ENCODE assay signal across 10 cellular contexts in the genomic region with DNA sequence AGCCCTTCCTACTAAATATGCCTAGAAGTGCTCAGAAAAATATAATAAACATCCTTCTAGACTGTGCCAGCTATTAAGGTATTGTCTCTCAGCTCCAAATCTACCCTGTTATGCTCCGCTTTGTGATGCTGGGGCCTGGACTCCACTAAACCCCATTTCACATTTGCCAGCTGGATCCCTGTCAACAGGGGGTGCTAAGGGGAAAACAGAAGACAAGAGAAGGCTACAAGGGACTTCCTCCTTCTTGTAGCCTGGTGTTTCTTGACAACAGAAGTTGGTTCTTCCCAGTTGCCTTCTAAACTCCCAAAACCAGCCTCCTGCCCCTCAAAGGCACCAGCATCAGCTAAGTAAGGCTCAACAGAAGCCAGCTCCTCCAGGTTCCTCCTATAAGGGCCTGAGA. TPM values are rescaled to one million over a fixed set of nuclear protein-coding genes. Genes with fewer than 3 reads are reported as not detected.
DNase-seq lines count a peak whose midpoint lies in the region; ATAC-seq, FAIRE-seq and TF ChIP-seq lines count a peak whose summit lies in the region.
"Had no signal": no experiment of that assay in that cellular context is flagged by ENCODE, and none has a peak within 500 bp of the region (broad histone marks: within the 10 kb centered on the region; RNA-seq: fewer than 3 reads in every experiment).

No MANE protein-coding gene starts in this region.

- FAIRE-seq in D721Med (lab: Jason Lieb, UNC): no peak

- intact Hi-C loops in activated T-helper 1 cell treated with anti-CD3 and anti-CD28 coated beads, Interleukin-12 subunit alpha, Interleukin-12 subunit beta, Interleukin-2, Interleukin-4 antibody, amounts not matched to agents 30 ng/mL and 10 ng/mL and 1 ng/mL, durations not matched to agents 14 hours and 24 hours and 36 hours (cut with micrococcal nuclease): no loop called here

- H3K27ac Mint-ChIP-seq in activated T-helper 1 cell treated with anti-CD3 and anti-CD28 coated beads, Interleukin-12 subunit alpha, Interleukin-12 subunit beta, Interleukin-2, Interleukin-4 antibody, amounts not matched to agents 30 ng/mL and 10 ng/mL and 1 ng/mL, durations not matched to agents 14 hours and 24 hours and 36 hours: peak overlapping the region; percentile 31
- no peak overlapping the region for H3K27ac Mint-ChIP-seq in activated CD8-positive, alpha-beta memory T cell treated with anti-CD3 and anti-CD28 coated beads, Interleukin-2, amount 10 ng/mL, durations not matched to agents 7 days and 5 days
- H3K27ac Mint-ChIP-seq in naive thymus-derived CD8-positive, alpha-beta T cell: peak overlapping the region in 2 of 10 donors; percentile 49 to 52

- H3K4me1 Mint-ChIP-seq in activated T-helper 1 cell treated with anti-CD3 and anti-CD28 coated beads, Interleukin-12 subunit alpha, Interleukin-12 subunit beta, Interleukin-2, Interleukin-4 antibody, amounts not matched to agents 30 ng/mL and 10 ng/mL and 1 ng/mL, durations not matched to agents 14 hours and 24 hours and 36 hours (ENCODE audit: low read depth): peaks cover 65% of the 10 kb centered on the region
- peaks cover 53% of the 10 kb centered on the region for H3K4me1 Mint-ChIP-seq in activated CD8-positive, alpha-beta memory T cell treated with anti-CD3 and anti-CD28 coated beads, Interleukin-2, amount 10 ng/mL, durations not matched to agents 7 days and 5 days
- peaks cover 15 to 69% (median 27%) of the 10 kb centered on the region in 4 donors for H3K4me1 Mint-ChIP-seq in naive thymus-derived CD8-positive, alpha-beta T cell

- peak; percentile 21 for TF ChIP-seq CTCF in D721Med (IDR thresholded peaks at IDR 0.05; ENCODE audit: insufficient read depth, missing control alignments)

- CTCF ChIA-PET in activated CD8-positive, alpha-beta memory T cell treated with anti-CD3 and anti-CD28 coated beads, Interleukin-2, amount 10 ng/mL, durations not matched to agents 7 days and 5 days (lab: Charles Lee): interaction anchor here (0.8 to 3.2 kb wide), 5 partner anchors 12 to 69 kb away, joined by 3 to 11 read pairs (median 4); no protein-coding TSS in a partner anchor

- H3K9me3 ChIP-seq in HUES64 (ENCODE audit: insufficient read depth, low read depth, low read length) (no peaks in the 10 kb centered on the region), mesodermal cell (ENCODE audit: control insufficient read depth, low read length) (no peaks in the 10 kb centered on the region)

- 78% methylated on average over 1 of the region's 1 CpG for WGBS in HUES64
- WGBS in mesodermal cell (ENCODE audit: insufficient coverage in 2 of 2), 2 experiments: 100% methylated on average over 1 of the region's 1 CpG; no CpG with 5 or more reads in 1 of the 2 experiments

- H3K4me3 Mint-ChIP-seq in activated T-helper 1 cell treated with anti-CD3 and anti-CD28 coated beads, Interleukin-12 subunit alpha, Interleukin-12 subunit beta, Interleukin-2, Interleukin-4 antibody, amounts not matched to agents 30 ng/mL and 10 ng/mL and 1 ng/mL, durations not matched to agents 14 hours and 24 hours and 36 hours: no peak overlapping the region
- no peak overlapping the region for H3K4me3 Mint-ChIP-seq in activated CD8-positive, alpha-beta memory T cell treated with anti-CD3 and anti-CD28 coated beads, Interleukin-2, amount 10 ng/mL, durations not matched to agents 7 days and 5 days
- H3K4me3 Mint-ChIP-seq in naive thymus-derived CD8-positive, alpha-beta T cell: no peak overlapping the region

- H3K4me3 ChIP-seq in HUES64 (ENCODE audit: low read length): no peak overlapping the region
- no peak overlapping the region for H3K4me3 ChIP-seq in mesodermal cell (ENCODE audit: extremely low read depth, insufficient read depth, low read length, poor library complexity, severe bottlenecking)

- peaks cover 30% of the 10 kb centered on the region for H3K36me3 Mint-ChIP-seq in activated T-helper 1 cell treated with anti-CD3 and anti-CD28 coated beads, Interleukin-12 subunit alpha, Interleukin-12 subunit beta, Interleukin-2, Interleukin-4 antibody, amounts not matched to agents 30 ng/mL and 10 ng/mL and 1 ng/mL, durations not matched to agents 14 hours and 24 hours and 36 hours (ENCODE audit: low read depth)
- H3K36me3 Mint-ChIP-seq in activated CD8-positive, alpha-beta memory T cell treated with anti-CD3 and anti-CD28 coated beads, Interleukin-2, amount 10 ng/mL, durations not matched to agents 7 days and 5 days: peaks cover 32% of the 10 kb centered on the region
- H3K36me3 Mint-ChIP-seq in naive thymus-derived CD8-positive, alpha-beta T cell: peaks cover 0 to 14% (median 4%) of the 10 kb centered on the region in 3 donors

- no peak overlapping the region for H3K9ac ChIP-seq in HUES64 (ENCODE audit: low read depth, low read length)

- peaks cover 27% of the 10 kb centered on the region for H3K4me1 ChIP-seq in HUES64 (ENCODE audit: insufficient read depth, low read length)
- peaks cover 45% of the 10 kb centered on the region for H3K4me1 ChIP-seq in mesodermal cell (ENCODE audit: control insufficient read depth, insufficient read depth, low read length, poor library complexity, severe bottlenecking)

- DNase-seq in D721Med (ENCODE audit: insufficient read length, low spot score) (no peak), NCI-H146 treated with DMSO at 0.1 percent for 48 hours (lab: John Stamatoyannopoulos, UW; ENCODE audit: unreplicated experiment) (no peak)
- no peak for DNase-seq in activated T-helper 1 cell treated with anti-CD3 and anti-CD28 coated beads, Interleukin-12 subunit alpha, Interleukin-12 subunit beta, Interleukin-2, Interleukin-4 antibody, amounts not matched to agents 30 ng/mL and 10 ng/mL and 1 ng/mL, durations not matched to agents 14 hours and 24 hours and 36 hours (ENCODE audit: low spot score)
- DNase-seq in activated CD8-positive, alpha-beta memory T cell treated with anti-CD3 and anti-CD28 coated beads, Interleukin-2, amount 10 ng/mL, durations not matched to agents 7 days and 5 days: no peak
- DNase-seq in naive thymus-derived CD8-positive, alpha-beta T cell: no peak
- DNase-seq: NCI-H1417 had no signal

- no peaks in the 10 kb centered on the region for H3K9me3 Mint-ChIP-seq in activated T-helper 1 cell treated with anti-CD3 and anti-CD28 coated beads, Interleukin-12 subunit alpha, Interleukin-12 subunit beta, Interleukin-2, Interleukin-4 antibody, amounts not matched to agents 30 ng/mL and 10 ng/mL and 1 ng/mL, durations not matched to agents 14 hours and 24 hours and 36 hours
- no peaks in the 10 kb centered on the region for H3K9me3 Mint-ChIP-seq in activated CD8-positive, alpha-beta memory T cell treated with anti-CD3 and anti-CD28 coated beads, Interleukin-2, amount 10 ng/mL, durations not matched to agents 7 days and 5 days (ENCODE audit: low read depth)
- H3K9me3 Mint-ChIP-seq in naive thymus-derived CD8-positive, alpha-beta T cell: no peaks in the 10 kb centered on the region

- no peaks in the 10 kb centered on the region for H3K27me3 ChIP-seq in HUES64 (ENCODE audit: insufficient read depth, low read length)

- POLR2A ChIA-PET in naive thymus-derived CD8-positive, alpha-beta T cell (lab: Charles Lee): interaction anchor here (2.1 kb wide), 1 partner anchor 35 kb away, joined by 6 read pairs; no protein-coding TSS in a partner anchor

- H3K27me3 Mint-ChIP-seq in activated T-helper 1 cell treated with anti-CD3 and anti-CD28 coated beads, Interleukin-12 subunit alpha, Interleukin-12 subunit beta, Interleukin-2, Interleukin-4 antibody, amounts not matched to agents 30 ng/mL and 10 ng/mL and 1 ng/mL, durations not matched to agents 14 hours and 24 hours and 36 hours (ENCODE audit: insufficient read depth): no peaks in the 10 kb centered on the region
- no peaks in the 10 kb centered on the region for H3K27me3 Mint-ChIP-seq in activated CD8-positive, alpha-beta memory T cell treated with anti-CD3 and anti-CD28 coated beads, Interleukin-2, amount 10 ng/mL, durations not matched to agents 7 days and 5 days
- no peaks in the 10 kb centered on the region for H3K27me3 Mint-ChIP-seq in naive thymus-derived CD8-positive, alpha-beta T cell

- peaks cover 7% of the 10 kb centered on the region; the same call in 1 of the 2 replicates for H3K36me3 ChIP-seq in HUES64 (ENCODE audit: insufficient read depth, low read length)
- H3K36me3 ChIP-seq in mesodermal cell (ENCODE audit: control insufficient read depth, insufficient read depth, low read length): peaks cover 9% of the 10 kb centered on the region

- ATAC-seq in HG03095 (IDR thresholded peaks at IDR 0.05; ENCODE audit: unreplicated experiment): no peak
- no peak for ATAC-seq in activated CD8-positive, alpha-beta memory T cell treated with anti-CD3 and anti-CD28 coated beads, Interleukin-2, amount 10 ng/mL, durations not matched to agents 7 days and 5 days
- no peak for ATAC-seq in naive thymus-derived CD8-positive, alpha-beta T cell

- peak overlapping the region; percentile 50; the same call in 1 of the 2 replicates for H3K27ac ChIP-seq in HUES64 (ENCODE audit: low read depth, low read length)
- peak overlapping the region; percentile 42 for H3K27ac ChIP-seq in mesodermal cell (ENCODE audit: low read depth, low read length, severe bottlenecking)

RNA-seq across cellular contexts. Expression of gene NUMA1, which starts 5.2 kb away (rescaled TPM):
- polyA plus RNA-seq in HUES64 (2013, experiment 1 of 2): 71.4 TPM
- polyA plus RNA-seq in HUES64 (2013, experiment 2 of 2): 75.6 TPM
- total RNA-seq in activated T-helper 1 cell treated with anti-CD3 and anti-CD28 coated beads, Interleukin-12 subunit alpha, Interleukin-12 subunit beta, Interleukin-2, Interleukin-4 antibody, amounts not matched to agents 30 ng/mL and 10 ng/mL and 1 ng/mL, durations not matched to agents 14 hours and 24 hours and 36 hours: 141 and 150 TPM in 2 replicates
- 146 TPM for polyA plus RNA-seq in mesodermal cell (2013, experiment 1 of 2)
- polyA plus RNA-seq in mesodermal cell (2013, experiment 2 of 2): 135 TPM
- total RNA-seq in activated CD8-positive, alpha-beta memory T cell treated with anti-CD3 and anti-CD28 coated beads, Interleukin-2, amount 10 ng/mL, durations not matched to agents 7 days and 5 days: 100 to 1,000 TPM; 156 to 221 TPM
- 100 to 1,000 TPM; 436 to 442 TPM for total RNA-seq in naive thymus-derived CD8-positive, alpha-beta T cell
- polyA plus RNA-seq in naive thymus-derived CD8-positive, alpha-beta T cell: 100 to 1,000 TPM in 1 of 3 donors, 10 to 100 TPM in 2; 12.0 to 119 (median 30.6) TPM

RNA-seq across cellular contexts. Expression of gene LRRC51, which starts 5.5 kb away (rescaled TPM):
- 5.0 TPM for polyA plus RNA-seq in HUES64 (2013, experiment 1 of 2)
- 6.4 TPM for polyA plus RNA-seq in HUES64 (2013, experiment 2 of 2)
- total RNA-seq in activated T-helper 1 cell treated with anti-CD3 and anti-CD28 coated beads, Interleukin-12 subunit alpha, Interleukin-12 subunit beta, Interleukin-2, Interleukin-4 antibody, amounts not matched to agents 30 ng/mL and 10 ng/mL and 1 ng/mL, durations not matched to agents 14 hours and 24 hours and 36 hours: 5.7 and 8.2 TPM in 2 replicates
- 5.4 TPM for polyA plus RNA-seq in mesodermal cell (2013, experiment 1 of 2)
- polyA plus RNA-seq in mesodermal cell (2013, experiment 2 of 2): 4.9 TPM
- 1 to 10 TPM; 4.0 to 9.2 TPM for total RNA-seq in activated CD8-positive, alpha-beta memory T cell treated with anti-CD3 and anti-CD28 coated beads, Interleukin-2, amount 10 ng/mL, durations not matched to agents 7 days and 5 days
- 1 to 10 TPM; 5.0 to 6.6 TPM for total RNA-seq in naive thymus-derived CD8-positive, alpha-beta T cell
- 1 to 10 TPM; 1.5 to 3.1 (median 2.5) TPM for polyA plus RNA-seq in naive thymus-derived CD8-positive, alpha-beta T cell

RNA-seq across cellular contexts. Expression of gene LAMTOR1, which starts 28.0 kb away (rescaled TPM):
- 118 TPM for polyA plus RNA-seq in HUES64 (2013, experiment 1 of 2)
- polyA plus RNA-seq in HUES64 (2013, experiment 2 of 2): 114 TPM
- total RNA-seq in activated T-helper 1 cell treated with anti-CD3 and anti-CD28 coated beads, Interleukin-12 subunit alpha, Interleukin-12 subunit beta, Interleukin-2, Interleukin-4 antibody, amounts not matched to agents 30 ng/mL and 10 ng/mL and 1 ng/mL, durations not matched to agents 14 hours and 24 hours and 36 hours: 70.2 and 77.7 TPM in 2 replicates
- 142 TPM for polyA plus RNA-seq in mesodermal cell (2013, experiment 1 of 2)
- 112 TPM for polyA plus RNA-seq in mesodermal cell (2013, experiment 2 of 2)
- 10 to 100 TPM; 63.4 to 66.5 TPM for total RNA-seq in activated CD8-positive, alpha-beta memory T cell treated with anti-CD3 and anti-CD28 coated beads, Interleukin-2, amount 10 ng/mL, durations not matched to agents 7 days and 5 days
- total RNA-seq in naive thymus-derived CD8-positive, alpha-beta T cell: 10 to 100 TPM; 66.8 to 68.6 TPM
- polyA plus RNA-seq in naive thymus-derived CD8-positive, alpha-beta T cell: 10 to 100 TPM; 78.0 to 87.7 (median 78.6) TPM

RNA-seq across cellular contexts. Expression of gene TOMT, which starts 30.6 kb away (rescaled TPM):
- not detected for polyA plus RNA-seq in HUES64 (2013, experiment 1 of 2)
- polyA plus RNA-seq in HUES64 (2013, experiment 2 of 2): not detected
- total RNA-seq in activated T-helper 1 cell treated with anti-CD3 and anti-CD28 coated beads, Interleukin-12 subunit alpha, Interleukin-12 subunit beta, Interleukin-2, Interleukin-4 antibody, amounts not matched to agents 30 ng/mL and 10 ng/mL and 1 ng/mL, durations not matched to agents 14 hours and 24 hours and 36 hours: not detected in 2 replicates
- not detected for polyA plus RNA-seq in mesodermal cell (2013, experiment 1 of 2)
- polyA plus RNA-seq in mesodermal cell (2013, experiment 2 of 2): not detected
- total RNA-seq in activated CD8-positive, alpha-beta memory T cell treated with anti-CD3 and anti-CD28 coated beads, Interleukin-2, amount 10 ng/mL, durations not matched to agents 7 days and 5 days: under 1 TPM in 1 of 2 experiments, not detected in 1; 0.23 TPM
- total RNA-seq in naive thymus-derived CD8-positive, alpha-beta T cell: not detected
- not detected for polyA plus RNA-seq in naive thymus-derived CD8-positive, alpha-beta T cell
- total RNA-seq: aorta had no signal
- polyA plus RNA-seq: aorta had no signal

RNA-seq across cellular contexts. Expression of gene ANAPC15, which starts 37.4 kb away (rescaled TPM):
- 55.2 TPM for polyA plus RNA-seq in HUES64 (2013, experiment 1 of 2)
- 65.1 TPM for polyA plus RNA-seq in HUES64 (2013, experiment 2 of 2)
- total RNA-seq in activated T-helper 1 cell treated with anti-CD3 and anti-CD28 coated beads, Interleukin-12 subunit alpha, Interleukin-12 subunit beta, Interleukin-2, Interleukin-4 antibody, amounts not matched to agents 30 ng/mL and 10 ng/mL and 1 ng/mL, durations not matched to agents 14 hours and 24 hours and 36 hours: 49.4 and 51.9 TPM in 2 replicates
- 38.9 TPM for polyA plus RNA-seq in mesodermal cell (2013, experiment 1 of 2)
- polyA plus RNA-seq in mesodermal cell (2013, experiment 2 of 2): 48.8 TPM
- total RNA-seq in activated CD8-positive, alpha-beta memory T cell treated with anti-CD3 and anti-CD28 coated beads, Interleukin-2, amount 10 ng/mL, durations not matched to agents 7 days and 5 days: 10 to 100 TPM; 53.8 to 63.6 TPM
- 10 to 100 TPM; 52.9 to 62.1 TPM for total RNA-seq in naive thymus-derived CD8-positive, alpha-beta T cell
- polyA plus RNA-seq in naive thymus-derived CD8-positive, alpha-beta T cell: 100 to 1,000 TPM in 1 of 3 donors, 10 to 100 TPM in 2; 81.7 to 102 (median 90.1) TPM
